ENCODE assay signal across 22 cellular contexts in genomic region chr15:67524235-67524634, GRCh38. TPM values are rescaled to one million over a fixed set of nuclear protein-coding genes. Genes with fewer than 3 reads are reported as not detected.
DNase-seq lines count a peak whose midpoint lies in the region; ATAC-seq and TF ChIP-seq lines count a peak whose summit lies in the region.
"Had no signal": no experiment of that assay in that cellular context is flagged by ENCODE, and none has a peak within 500 bp of the region (broad histone marks: within the 10 kb centered on the region; RNA-seq: fewer than 3 reads in every experiment).

No MANE protein-coding gene starts in this region.

- H3K79me2 ChIP-seq in PC-9 (ENCODE audit: low read depth): peaks cover 46% of the 10 kb centered on the region

- no TSS peak for BruUV-seq in PC-9 (replicated peaks; lab: Mats Ljungman, UMichigan)

- peaks cover 31% of the 10 kb centered on the region for H3K36me3 ChIP-seq in BLaER1
- H3K36me3 ChIP-seq in HEK293 (ENCODE audit: control insufficient read depth in 2 of 2, insufficient read depth in 1 of 2, low read length in 2 of 2): peaks cover 0 to 4% of the 10 kb centered on the region in 2 experiments; a peak in 2 of 3 replicates
- peaks cover 0 to 30% of the 10 kb centered on the region in 2 experiments for H3K36me3 ChIP-seq in mesenchymal stem cell (ENCODE audit: control insufficient read depth in 1 of 2, insufficient read depth in 2 of 2, low read depth in 1 of 2, low read length in 2 of 2)
- 0 out of 2 replicates have a peak, but pooled peaks cover 7% of the 10 kb centered on the region for H3K36me3 ChIP-seq in PC-9 (ENCODE audit: low read depth)
- H3K36me3 ChIP-seq: cardiac muscle cell had no signal

- no peak overlapping the region for H2AK5ac ChIP-seq in mesenchymal stem cell (ENCODE audit: low read length, severe bottlenecking)

- no peak overlapping the region for H2BK15ac ChIP-seq in mesenchymal stem cell (ENCODE audit: low read depth, poor library complexity, severe bottlenecking)

- H3K9ac ChIP-seq in BLaER1 (no peak overlapping the region), mesenchymal stem cell (ENCODE audit: low read length) (peak overlapping the region; percentile 98)

- H4K20me1 ChIP-seq in BLaER1: peaks cover 33% of the 10 kb centered on the region
- peaks cover 11% of the 10 kb centered on the region for H4K20me1 ChIP-seq in PC-9 (ENCODE audit: insufficient read depth)

- POLR2A ChIA-PET in HEK293 (lab: Yijun Ruan, JAX) (interaction anchor here (1.0 kb wide), 1 partner anchor 18 kb away, joined by 7 read pairs; the partner anchor contains the start of gene MAP2K5), PC-9 (lab: Charles Lee; ENCODE audit: unreplicated experiment) (interaction anchor here (0.5 to 0.7 kb wide), 2 partner anchors 9 to 73 kb away, joined by 4 to 6 read pairs; no protein-coding TSS in a partner anchor)

- H3F3A ChIP-seq in PC-9 (ENCODE audit: insufficient read depth, low read depth): peaks cover 25% of the 10 kb centered on the region

- H2AFZ ChIP-seq in mesenchymal stem cell (ENCODE audit: low read depth, low read length) (no peak overlapping the region), PC-9 (no peak overlapping the region)

- H3K27me3 ChIP-seq in BLaER1 (no peaks in the 10 kb centered on the region), mesenchymal stem cell (ENCODE audit: control insufficient read depth in 1 of 2, insufficient read depth in 1 of 2, low read length in 2 of 2) (no peaks in the 10 kb centered on the region), PC-9 (ENCODE audit: insufficient read depth, low read depth) (no peaks in the 10 kb centered on the region)
- H3K27me3 ChIP-seq: adrenal gland, cardiac muscle cell, gastroesophageal sphincter, testis had no signal

- H2BK12ac ChIP-seq in mesenchymal stem cell (ENCODE audit: low read length in 2 of 2): no peak overlapping the region

- H3K4me1 ChIP-seq in BLaER1: peaks cover 30% of the 10 kb centered on the region
- H3K4me1 ChIP-seq in HEK293 (ENCODE audit: control insufficient read depth, insufficient read depth, low read length): peaks cover 33% of the 10 kb centered on the region
- peaks cover 6% of the 10 kb centered on the region for H3K4me1 ChIP-seq in mesenchymal stem cell (ENCODE audit: control insufficient read depth, insufficient read depth, low read depth, low read length)
- H3K4me1 ChIP-seq in PC-9 (replicated peaks; ENCODE audit: insufficient read depth): peaks cover 17% of the 10 kb centered on the region

- H3K4me2 ChIP-seq in BLaER1 (peak overlapping the region; percentile 92; the same call in 1 of the 2 replicates), mesenchymal stem cell (ENCODE audit: low read length, poor library complexity, severe bottlenecking) (peak overlapping the region; percentile 29), PC-9 (no peak overlapping the region)

- intact Hi-C loops in PC-9 (cut with micrococcal nuclease; ENCODE audit: unreplicated experiment): loop anchor here (5.0 kb wide), 1 partner anchor 313 kb away; no protein-coding TSS in a partner anchor

- H3K9me3 ChIP-seq in BLaER1 (no peaks in the 10 kb centered on the region), HEK293 (ENCODE audit: control insufficient read depth, insufficient read depth, low read depth, low read length) (no peaks in the 10 kb centered on the region), mesenchymal stem cell (ENCODE audit: control insufficient read depth, low read length) (no peaks in the 10 kb centered on the region), PC-9 (ENCODE audit: insufficient read depth, low read depth) (no peaks in the 10 kb centered on the region)
- H3K9me3 ChIP-seq: adrenal gland, gastroesophageal sphincter, testis had no signal

- no peak overlapping the region for H3K27ac ChIP-seq in BLaER1
- no peak overlapping the region for H3K27ac ChIP-seq in HEK293 (ENCODE audit: extremely low read depth, low read depth, low read length)
- peak overlapping the region; percentile 100 for H3K27ac ChIP-seq in VCaP
- H3K27ac ChIP-seq in mesenchymal stem cell (ENCODE audit: low read length, poor library complexity, severe bottlenecking): no peak overlapping the region
- H3K27ac ChIP-seq in PC-9: no peak overlapping the region
- H3K27ac ChIP-seq: adrenal gland, cardiac muscle cell, gastroesophageal sphincter, testis had no signal

- H3K4me3 ChIP-seq in BLaER1: no peak overlapping the region
- no peak overlapping the region for H3K4me3 ChIP-seq in HEK293 (ENCODE audit: low read depth, low read length)
- H3K4me3 ChIP-seq in mesenchymal stem cell (ENCODE audit: insufficient read depth in 1 of 2, low read depth in 1 of 2, low read length in 2 of 2): peak overlapping the region in 1 of 2 experiments; percentile 97
- no peak overlapping the region for H3K4me3 ChIP-seq in PC-9
- H3K4me3 ChIP-seq: adrenal gland, cardiac muscle cell, gastroesophageal sphincter, testis had no signal

- CTCF ChIA-PET in HEK293 (lab: Yijun Ruan, JAX) (interaction anchor here (0.9 to 1.2 kb wide), 3 partner anchors 69 to 578 kb away, joined by 3 to 5 read pairs (median 3); no protein-coding TSS in a partner anchor), PC-9 (lab: Charles Lee) (no interaction called here)

- no peak overlapping the region for H2BK120ac ChIP-seq in mesenchymal stem cell (ENCODE audit: low read depth, low read length)

- no peak overlapping the region for H3K4ac ChIP-seq in mesenchymal stem cell (ENCODE audit: low read depth in 1 of 2, low read length in 2 of 2)

- no peak for ATAC-seq in HG02970 (IDR thresholded peaks at IDR 0.05; ENCODE audit: low FRiP score, unreplicated experiment)
- ATAC-seq: activated CD8-positive, alpha-beta T cell treated with anti-CD3 and anti-CD28 coated beads for 36 hours; gastroesophageal sphincter; left cardiac atrium had no signal

- H4K91ac ChIP-seq in mesenchymal stem cell (ENCODE audit: low read length): no peak overlapping the region

- no peak for TF ChIP-seq CTCF in HEK293 (tag by site-specific recombination; IDR thresholded peaks at IDR 0.05)
- no peak for TF ChIP-seq CTCF in VCaP (conservative IDR thresholded peaks at IDR 0.05)
- TF ChIP-seq CTCF in PC-9 (conservative IDR thresholded peaks at IDR 0.05): no peak
- no peak for TF ChIP-seq CTCF in GM20000 (IDR thresholded peaks at IDR 0.05; ENCODE audit: extremely low read depth, missing control alignments)

- DNase-seq in mesenchymal stem cell: no peak
- no peak for DNase-seq in PC-9
- DNase-seq in GM20000 (ENCODE audit: low spot score): no peak
- DNase-seq in AG20443 (ENCODE audit: low spot score): no peak
- DNase-seq: activated CD8-positive, alpha-beta T cell treated with anti-CD3 and anti-CD28 coated beads for 36 hours; adrenal gland; DMS79 treated with DMSO at 0.1 percent for 48 hours; KG1; left cardiac atrium; midbrain; NCI-H1092; NCI-H2107; NCI-H510A; nucleus accumbens; retina; testis had no signal

- H3K23ac ChIP-seq in mesenchymal stem cell (ENCODE audit: low read length in 2 of 2): no peak overlapping the region

- H2BK5ac ChIP-seq in mesenchymal stem cell (ENCODE audit: low read depth, low read length, poor library complexity, severe bottlenecking): no peak overlapping the region

- no peak overlapping the region for H3K18ac ChIP-seq in mesenchymal stem cell (ENCODE audit: low read depth in 1 of 2, low read length in 2 of 2)

- H3K9me2 ChIP-seq in PC-9 (ENCODE audit: insufficient read depth): no peaks in the 10 kb centered on the region

- no peak overlapping the region for H4K8ac ChIP-seq in mesenchymal stem cell (ENCODE audit: low read length)

- peaks cover 9% of the 10 kb centered on the region for H3K79me1 ChIP-seq in mesenchymal stem cell (replicated peaks; ENCODE audit: low read length, poor library complexity, severe bottlenecking)

- no peak overlapping the region for H3K14ac ChIP-seq in mesenchymal stem cell (ENCODE audit: low read length in 2 of 2)

TF ChIP-seq in HEK293, 187 proteins besides CTCF, POLR2A, EP300 and RAD21 (continues in another document):
- TF ChIP-seq FEZF1 (tag by site-specific recombination; IDR thresholded peaks at IDR 0.05) (peak; percentile 52; the same call in 1 of the 2 replicates), ZNF211 (tag by site-specific recombination; IDR thresholded peaks at IDR 0.05; ENCODE audit: low read depth) (no peak), ZNF791 (tag by site-specific recombination; IDR thresholded peaks at IDR 0.05) (no peak), PRDM6 (tag by site-specific recombination; IDR thresholded peaks at IDR 0.05) (peak; percentile 87)
- TF ChIP-seq, protein P1, sequence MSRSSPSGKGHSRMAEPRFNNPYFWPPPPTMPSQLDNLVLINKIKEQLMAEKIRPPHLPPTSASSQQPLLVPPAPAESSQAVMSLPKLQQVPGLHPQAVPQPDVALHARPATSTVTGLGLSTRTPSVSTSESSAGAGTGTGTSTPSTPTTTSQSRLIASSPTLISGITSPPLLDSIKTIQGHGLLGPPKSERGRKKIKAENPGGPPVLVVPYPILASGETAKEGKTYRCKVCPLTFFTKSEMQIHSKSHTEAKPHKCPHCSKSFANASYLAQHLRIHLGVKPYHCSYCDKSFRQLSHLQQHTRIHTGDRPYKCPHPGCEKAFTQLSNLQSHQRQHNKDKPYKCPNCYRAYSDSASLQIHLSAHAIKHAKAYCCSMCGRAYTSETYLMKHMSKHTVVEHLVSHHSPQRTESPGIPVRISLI (tag by site-specific recombination; IDR thresholded peaks at IDR 0.05): peak; percentile 28; the same call in 1 of the 2 replicates

RNA-seq across cellular contexts. Expression of gene C15orf61, which starts 3.3 kb away (rescaled TPM):
- polyA plus RNA-seq in mesenchymal stem cell (2013, experiment 1 of 2): 3.9 TPM
- 4.9 TPM for polyA plus RNA-seq in mesenchymal stem cell (2013, experiment 2 of 2)
- total RNA-seq in PC-9 (2021): 6.5 and 6.8 TPM in 2 replicates

RNA-seq across cellular contexts. Expression of gene MAP2K5, which starts 18.3 kb away (rescaled TPM):
- 14.1 TPM for polyA plus RNA-seq in mesenchymal stem cell (2013, experiment 1 of 2)
- 13.7 TPM for polyA plus RNA-seq in mesenchymal stem cell (2013, experiment 2 of 2)
- 25.6 and 26.9 TPM in 2 replicates for total RNA-seq in PC-9 (2021)
